ENCODE assay signal across 1 cellular context in genomic region chr7:138538996-138539644, GRCh38.
TF ChIP-seq lines count a peak whose summit lies in the region.

No MANE protein-coding gene starts in this region.

TF ChIP-seq in HepG2, 621 proteins besides CTCF, POLR2A, EP300 and RAD21 (continued from another document):
- no peak for TF ChIP-seq NRL (CRISPR knock-in tag; IDR thresholded peaks at IDR 0.05; ENCODE audit: borderline replicate concordance)
- no peak for TF ChIP-seq SNAI1 (CRISPR knock-in tag; IDR thresholded peaks at IDR 0.05; ENCODE audit: borderline replicate concordance)
- TF ChIP-seq CEBPG (CRISPR knock-in tag; IDR thresholded peaks at IDR 0.05), result 0 out of 2 replicates have a peak, but pooled peaks have one; percentile 27
- TF ChIP-seq MATR3 (CRISPR knock-in tag; IDR thresholded peaks at IDR 0.05), result no peak
- TF ChIP-seq RBM22 (optimal IDR thresholded peaks at IDR 0.05; ENCODE audit: low read length), result peak; percentile 98
- TF ChIP-seq GMEB2 (CRISPR knock-in tag; IDR thresholded peaks at IDR 0.05; ENCODE audit: low read depth), result no peak
- TF ChIP-seq SOX6 (IDR thresholded peaks at IDR 0.05), result no peak
- no peak for TF ChIP-seq SOX6 (CRISPR knock-in tag; IDR thresholded peaks at IDR 0.05)
- no peak for TF ChIP-seq ZNF552 (CRISPR knock-in tag; IDR thresholded peaks at IDR 0.05; ENCODE audit: borderline replicate concordance)
- TF ChIP-seq ZNF572 (CRISPR knock-in tag; IDR thresholded peaks at IDR 0.05), result no peak
